In the genomic region with DNA sequence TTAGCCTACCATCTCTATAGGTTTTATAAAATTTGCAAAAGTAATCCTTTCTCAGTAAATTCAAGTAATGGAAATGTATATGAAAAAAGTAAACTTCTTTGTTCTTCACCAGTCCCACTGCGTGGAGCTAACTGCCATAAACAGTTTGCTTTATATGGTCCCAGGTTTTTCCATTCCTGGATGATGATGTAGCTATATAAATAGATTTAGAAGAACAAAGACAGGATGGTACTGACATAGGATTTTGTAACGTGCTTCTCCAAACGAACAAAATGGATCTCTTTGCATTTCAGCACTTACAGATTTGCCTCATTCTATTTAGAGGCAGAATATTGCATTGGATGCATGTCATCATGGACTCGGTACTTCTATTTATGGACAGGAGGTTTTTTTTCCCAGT, we compare ENCODE assay signal across 15 cellular contexts. TPM values are rescaled to one million over a fixed set of nuclear protein-coding genes. Genes with fewer than 3 reads are reported as not detected.
DNase-seq lines count a peak whose midpoint lies in the region; ATAC-seq and TF ChIP-seq lines count a peak whose summit lies in the region.
"Had no signal": no experiment of that assay in that cellular context is flagged by ENCODE, and none has a peak within 500 bp of the region (broad histone marks: within the 10 kb centered on the region; RNA-seq: fewer than 3 reads in every experiment).

No MANE protein-coding gene starts in this region.

- H3K36me3 ChIP-seq in SJSA1 (peaks cover 20% of the 10 kb centered on the region), mesenchymal stem cell (ENCODE audit: control insufficient read depth in 1 of 2, insufficient read depth in 2 of 2, low read depth in 1 of 2, low read length in 2 of 2) (peaks cover 14 to 22% of the 10 kb centered on the region in 2 experiments), gastrocnemius medialis (no peaks in the 10 kb centered on the region)

- no peak overlapping the region for H2BK15ac ChIP-seq in mesenchymal stem cell (ENCODE audit: low read depth, poor library complexity, severe bottlenecking)

- H2BK12ac ChIP-seq in mesenchymal stem cell (ENCODE audit: low read length in 2 of 2): no peak overlapping the region

- no peak overlapping the region for H3K4ac ChIP-seq in mesenchymal stem cell (ENCODE audit: low read depth in 1 of 2, low read length in 2 of 2)

- no peak overlapping the region for H4K91ac ChIP-seq in mesenchymal stem cell (ENCODE audit: low read length)

- DNase-seq in HFFc6 (no peak), SJSA1 (ENCODE audit: low read depth in 1 of 2, low spot score in 2 of 2) (peak in 1 of 2 experiments; percentile 27), mesenchymal stem cell (peak; percentile 58), gastrocnemius medialis (no peak), activated gamma-delta T cell treated with Interleukin-2 at 50 U/mL for 16 hours (no peak), 8988T (no peak)
- DNase-seq in stimulated activated naive CD8-positive, alpha-beta T cell treated with anti-CD3 and anti-CD28 coated beads, Interleukin-15, amount 100 ng/mL, for 72 hours: no peak
- DNase-seq: CD8-positive, alpha-beta T cell; DND-41; GF-D8; NCI-H1694 treated with DMSO at 0.1 percent for 48 hours; NCI-H345; NCI-H69; NK-92 treated with Interleukin-12 subunit alpha and Interleukin-12 subunit beta, amount 100 ng/mL, for 24 hours had no signal

- H3K4me1 ChIP-seq in SJSA1 (replicated peaks): peaks cover 26% of the 10 kb centered on the region
- peaks cover 16% of the 10 kb centered on the region for H3K4me1 ChIP-seq in mesenchymal stem cell (ENCODE audit: control insufficient read depth, insufficient read depth, low read depth, low read length)
- peaks cover 15 to 29% of the 10 kb centered on the region in 2 donors for H3K4me1 ChIP-seq in gastrocnemius medialis

- H3K9ac ChIP-seq in mesenchymal stem cell (ENCODE audit: low read length): peak overlapping the region; percentile 82

- no peak overlapping the region for H3K14ac ChIP-seq in mesenchymal stem cell (ENCODE audit: low read length in 2 of 2)

- WGBS in mesenchymal stem cell: 72% methylated on average over 4 of the region's 4 CpGs

- H3K4me3 Mint-ChIP-seq in HFFc6: no peak overlapping the region
- H3K4me3 Mint-ChIP-seq in stimulated activated naive CD8-positive, alpha-beta T cell treated with anti-CD3 and anti-CD28 coated beads, Interleukin-15, amount 100 ng/mL, for 72 hours: no peak overlapping the region
- H3K4me3 Mint-ChIP-seq: CD8-positive, alpha-beta T cell had no signal

- in situ Hi-C loops in gastrocnemius medialis (cut with MboI; ENCODE audit: low sequenced_read_pairs in 4 of 4): loop anchor here in 2 of 4 donors (10.0 kb wide), 1 partner anchor 247 kb away; no protein-coding TSS in a partner anchor

- TF ChIP-seq POLR2A in gastrocnemius medialis (IDR thresholded peaks at IDR 0.05): no peak

- H2BK5ac ChIP-seq in mesenchymal stem cell (ENCODE audit: low read depth, low read length, poor library complexity, severe bottlenecking): no peak overlapping the region

- H3K4me2 ChIP-seq in mesenchymal stem cell (ENCODE audit: low read length, poor library complexity, severe bottlenecking): no peak overlapping the region

- H3K79me1 ChIP-seq in mesenchymal stem cell (replicated peaks; ENCODE audit: low read length, poor library complexity, severe bottlenecking): peaks cover 11% of the 10 kb centered on the region

- H2AK5ac ChIP-seq in mesenchymal stem cell (ENCODE audit: low read length, severe bottlenecking): no peak overlapping the region

- no peak overlapping the region for H3K4me3 ChIP-seq in SJSA1
- H3K4me3 ChIP-seq in mesenchymal stem cell (ENCODE audit: insufficient read depth in 1 of 2, low read depth in 1 of 2, low read length in 2 of 2): no peak overlapping the region
- no peak overlapping the region for H3K4me3 ChIP-seq in gastrocnemius medialis
- H3K4me3 ChIP-seq: K562 had no signal

- H2AFZ ChIP-seq in mesenchymal stem cell (ENCODE audit: low read depth, low read length): no peak overlapping the region

- no peak overlapping the region for H3K23ac ChIP-seq in mesenchymal stem cell (ENCODE audit: low read length in 2 of 2)

- H3K9me3 Mint-ChIP-seq in HFFc6: no peaks in the 10 kb centered on the region
- H3K9me3 Mint-ChIP-seq in stimulated activated naive CD8-positive, alpha-beta T cell treated with anti-CD3 and anti-CD28 coated beads, Interleukin-15, amount 100 ng/mL, for 72 hours: peaks cover 0 to 4% of the 10 kb centered on the region in 2 donors
- H3K9me3 Mint-ChIP-seq: CD8-positive, alpha-beta T cell had no signal

- ATAC-seq in gastrocnemius medialis: peak; percentile 66 to 70
- no peak for ATAC-seq in stimulated activated naive CD8-positive, alpha-beta T cell treated with anti-CD3 and anti-CD28 coated beads, Interleukin-15, amount 100 ng/mL, for 72 hours
- ATAC-seq: CD8-positive, alpha-beta T cell; K562 had no signal

- H3K27ac ChIP-seq in SJSA1: peak overlapping the region; percentile 68
- H3K27ac ChIP-seq in mesenchymal stem cell (ENCODE audit: low read length, poor library complexity, severe bottlenecking): peak overlapping the region; percentile 62
- H3K27ac ChIP-seq in gastrocnemius medialis: peak overlapping the region; percentile 24 to 54 (median 42)

- no peaks in the 10 kb centered on the region for H3K27me3 ChIP-seq in SJSA1 (replicated peaks)
- H3K27me3 ChIP-seq in mesenchymal stem cell (ENCODE audit: control insufficient read depth in 1 of 2, insufficient read depth in 1 of 2, low read length in 2 of 2): no peaks in the 10 kb centered on the region
- H3K27me3 ChIP-seq in gastrocnemius medialis: no peaks in the 10 kb centered on the region

- peak overlapping the region; percentile 78 for H3K27ac Mint-ChIP-seq in HFFc6
- H3K27ac Mint-ChIP-seq in stimulated activated naive CD8-positive, alpha-beta T cell treated with anti-CD3 and anti-CD28 coated beads, Interleukin-15, amount 100 ng/mL, for 72 hours: no peak overlapping the region
- H3K27ac Mint-ChIP-seq: CD8-positive, alpha-beta T cell had no signal

- H2BK120ac ChIP-seq in mesenchymal stem cell (ENCODE audit: low read depth, low read length): no peak overlapping the region

- TF ChIP-seq CTCF in HFFc6 (IDR thresholded peaks at IDR 0.05) (no peak), gastrocnemius medialis (IDR thresholded peaks at IDR 0.05 in 4 of 5, conservative IDR thresholded peaks at IDR 0.05 in 1 of 5) (no peak)

- H3K18ac ChIP-seq in mesenchymal stem cell (ENCODE audit: low read depth in 1 of 2, low read length in 2 of 2): no peak overlapping the region

- H4K8ac ChIP-seq in mesenchymal stem cell (ENCODE audit: low read length): no peak overlapping the region

- peaks cover 17% of the 10 kb centered on the region for H3K36me3 Mint-ChIP-seq in HFFc6 (ENCODE audit: low read depth)

- peaks cover 2% of the 10 kb centered on the region; the same call in 1 of the 2 replicates for H3K27me3 Mint-ChIP-seq in HFFc6 (ENCODE audit: insufficient read depth)
- no peaks in the 10 kb centered on the region for H3K27me3 Mint-ChIP-seq in stimulated activated naive CD8-positive, alpha-beta T cell treated with anti-CD3 and anti-CD28 coated beads, Interleukin-15, amount 100 ng/mL, for 72 hours

- H3K9me3 ChIP-seq in SJSA1 (replicated peaks) (no peaks in the 10 kb centered on the region), mesenchymal stem cell (ENCODE audit: control insufficient read depth, low read length) (no peaks in the 10 kb centered on the region), gastrocnemius medialis (no peaks in the 10 kb centered on the region)

- intact Hi-C loops in gastrocnemius medialis (cut with DNase I; ENCODE audit: low total_unique reads): no loop called here

- H3K4me1 Mint-ChIP-seq in HFFc6 (ENCODE audit: low read depth): peaks cover 37% of the 10 kb centered on the region
- H3K4me1 Mint-ChIP-seq in stimulated activated naive CD8-positive, alpha-beta T cell treated with anti-CD3 and anti-CD28 coated beads, Interleukin-15, amount 100 ng/mL, for 72 hours: no peaks in the 10 kb centered on the region

RNA-seq across cellular contexts. Expression of gene SMYD2, which starts 57.3 kb away (rescaled TPM):
- 10 to 100 TPM; 27.3 to 32.3 (median 29.5) TPM for total RNA-seq in HFFc6 (2021; fragmentation: NEBNext Ultra II Directional; extraction: Animal tissue kit (Norgen Biotek cat#: 25700))
- 69.5 and 77.1 TPM in 2 replicates for total RNA-seq in SJSA1 (2014; rRNA removed; shearing (Covaris generic))
- polyA plus RNA-seq in mesenchymal stem cell (2013, experiment 1 of 2): 26.9 TPM
- polyA plus RNA-seq in mesenchymal stem cell (2013, experiment 2 of 2): 27.4 TPM
- total RNA-seq in gastrocnemius medialis: 100 to 1,000 TPM in 1 of 4 donors, 10 to 100 TPM in 3; 57.2 to 112 (median 80.4) TPM
